ENCODE assay signal across 8 cellular contexts in genomic region chr7:140697447-140698143, GRCh38. TPM values are rescaled to one million over a fixed set of nuclear protein-coding genes. Genes with fewer than 3 reads are reported as not detected.
A peak's percentile ranks its signal among the peaks of the same experiment; 100 is the strongest.
DNase-seq lines count a peak whose midpoint lies in the region; ATAC-seq, FAIRE-seq and TF ChIP-seq lines count a peak whose summit lies in the region.

No MANE protein-coding gene starts in this region.

- TF ChIP-seq POLR2A in HepG2 (IDR thresholded peaks at IDR 0.05; ENCODE audit: insufficient read depth in 1 of 2, low read depth in 2 of 2, low read length in 2 of 2) (no peak), thyroid gland (IDR thresholded peaks at IDR 0.05) (no peak)

- peaks cover 39% of the 10 kb centered on the region for H3K79me2 ChIP-seq in HepG2 (ENCODE audit: insufficient read depth, low read length)

- WGBS in HepG2 (ENCODE audit: low lambda C conversion rate) = 58% methylated on average over 11 of the region's 24 CpGs
- 15 to 19% methylated on average over 23 to 24 of the region's 24 CpGs for WGBS in thyroid gland, 2 donors

- peak overlapping the region; percentile 84 for H3K9ac ChIP-seq in HepG2 (ENCODE audit: insufficient read depth, low read depth, low read length)

- TF ChIP-seq CTCF in ascending aorta (IDR thresholded peaks at IDR 0.05) (no peak), HepG2 (CRISPR knock-in tag; IDR thresholded peaks at IDR 0.05) (no peak; the same call in 1 of the 2 replicates), thyroid gland (IDR thresholded peaks at IDR 0.05) (no peak)

- no peak for DNase-seq in activated T-cell treated with anti-CD3 and anti-CD28 coated beads, Interleukin-2, amount 50 U/mL, for 24 hours
- no peak for DNase-seq in activated T-cell treated with anti-CD3 and anti-CD28 coated beads, Interleukin-2, amount 50 U/mL, for 1 hour
- DNase-seq in ascending aorta (ENCODE audit: low spot score in 2 of 2) = peak in 1 of 2 donors; percentile 37
- DNase-seq in HepG2 (ENCODE audit: low spot score) = no peak
- no peak for DNase-seq in thyroid gland
- DNase-seq in HPDE6-E6E7 (ENCODE audit: extremely low spot score) = no peak
- DNase-seq in NCI-H1417 treated with DMSO at 0.1 percent for 48 hours (lab: John Stamatoyannopoulos, UW) = no peak
- DNase-seq in NCI-H146 (lab: John Stamatoyannopoulos, UW) = no peak

- H3K36me3 ChIP-seq in ascending aorta (peaks cover 0 to under 1% of the 10 kb centered on the region in 2 donors), HepG2 (replicated peaks in 1 of 2; ENCODE audit: control insufficient read depth in 1 of 2, insufficient read depth in 2 of 2, low read length in 2 of 2) (peaks cover under 1 to 1% of the 10 kb centered on the region in 2 experiments; a peak in 2 of 5 replicates), thyroid gland (no peaks in the 10 kb centered on the region)

- no peak for TF ChIP-seq EP300 in HepG2 (IDR thresholded peaks at IDR 0.05; ENCODE audit: low read depth in 2 of 2, low read length in 2 of 2)
- no peak for TF ChIP-seq EP300 in HepG2 (CRISPR knock-in tag; IDR thresholded peaks at IDR 0.05; ENCODE audit: borderline replicate concordance)

- no peak for FAIRE-seq in HepG2 (lab: Jason Lieb, UNC)

- H3K4me3 ChIP-seq in ascending aorta (peak overlapping the region; percentile 62 to 74), HepG2 (replicated peaks in 1 of 3; ENCODE audit: insufficient read depth in 1 of 3, low read depth in 2 of 3, low read length in 3 of 3) (peak overlapping the region; percentile 74 to 96 (median 80)), thyroid gland (replicated peaks in 1 of 3) (peak overlapping the region; percentile 16 to 75 (median 52))

- intact Hi-C loops in ascending aorta (cut with DNase I) (loop anchor here (2.0 kb wide), 1 partner anchor 317 kb away; the partner anchor contains the start of gene MRPS33), HepG2 (cut with micrococcal nuclease; ENCODE audit: unreplicated experiment) (no loop called here), thyroid gland (cut with DNase I) (no loop called here)

- no peaks in the 10 kb centered on the region for H3K9me3 ChIP-seq in ascending aorta
- no peaks in the 10 kb centered on the region for H3K9me3 ChIP-seq in HepG2 (ENCODE audit: low read length)
- no peaks in the 10 kb centered on the region for H3K9me3 ChIP-seq in thyroid gland

- H4K20me1 ChIP-seq in HepG2 (ENCODE audit: insufficient read depth, low read length) = 0 out of 2 replicates have a peak, but pooled peaks cover 10% of the 10 kb centered on the region

- H3K27ac ChIP-seq in ascending aorta = peak overlapping the region; percentile 80 to 89
- H3K27ac ChIP-seq in HepG2 (ENCODE audit: extremely low read length, insufficient read depth, low read length) = peak overlapping the region; percentile 81
- H3K27ac ChIP-seq in thyroid gland = peak overlapping the region in 2 of 3 donors; percentile 92 to 97

- POLR2A ChIA-PET in HepG2 (lab: Yijun Ruan, JAX) = no interaction called here

- H2AFZ ChIP-seq in HepG2 (ENCODE audit: low read length) = no peak overlapping the region

- TF ChIP-seq RAD21 in HepG2 (CRISPR knock-in tag; IDR thresholded peaks at IDR 0.05) = no peak

- TSS peak; percentile 49 for BruUV-seq in HepG2 (replicated peaks; lab: Mats Ljungman, UMichigan)

- no peak for ATAC-seq in HepG2

- H3K36me3 Mint-ChIP-seq in activated T-cell treated with anti-CD3 and anti-CD28 coated beads, Interleukin-2, amount 50 U/mL, for 24 hours (ENCODE audit: low read depth) = peaks cover 59% of the 10 kb centered on the region

- peaks cover 48% of the 10 kb centered on the region for H3K4me1 Mint-ChIP-seq in activated T-cell treated with anti-CD3 and anti-CD28 coated beads, Interleukin-2, amount 50 U/mL, for 24 hours (ENCODE audit: low read depth)

- H3K4me1 ChIP-seq in ascending aorta (peaks cover 0 to 13% of the 10 kb centered on the region in 2 donors), HepG2 (ENCODE audit: insufficient read depth, low read length) (peaks cover 28% of the 10 kb centered on the region), thyroid gland (peaks cover 17 to 18% of the 10 kb centered on the region in 2 donors)

- in situ Hi-C loops in HepG2 (cut with HindIII; ENCODE audit: extremely low pct_ligation_motif_present, low pct_unique_long_range_greater_than_20kb) = loop anchor here (25.0 kb wide), 1 partner anchor 315 kb away; the partner anchor contains the start of gene MRPS33

- CTCF ChIA-PET in HepG2 (lab: Yijun Ruan, JAX; ENCODE audit: low intra/inter-chr PET ratio, low total read pairs) = no interaction called here

- H3K4me3 Mint-ChIP-seq in activated T-cell treated with anti-CD3 and anti-CD28 coated beads, Interleukin-2, amount 50 U/mL, for 24 hours = peak overlapping the region; percentile 91

- H3K27me3 ChIP-seq in ascending aorta = no peaks in the 10 kb centered on the region
- no peaks in the 10 kb centered on the region; a peak in 1 of 5 replicates for H3K27me3 ChIP-seq in HepG2 (ENCODE audit: control insufficient read depth in 1 of 2, insufficient read depth in 2 of 2, low read length in 2 of 2)
- H3K27me3 ChIP-seq in thyroid gland = no peaks in the 10 kb centered on the region

- H3K27ac Mint-ChIP-seq in activated T-cell treated with anti-CD3 and anti-CD28 coated beads, Interleukin-2, amount 50 U/mL, for 24 hours = peak overlapping the region; percentile 98

- H3K27me3 Mint-ChIP-seq in activated T-cell treated with anti-CD3 and anti-CD28 coated beads, Interleukin-2, amount 50 U/mL, for 24 hours = no peaks in the 10 kb centered on the region

- peak overlapping the region; percentile 93 for H3K4me2 ChIP-seq in HepG2 (ENCODE audit: low read depth, low read length)

- H3K9me3 Mint-ChIP-seq in activated T-cell treated with anti-CD3 and anti-CD28 coated beads, Interleukin-2, amount 50 U/mL, for 24 hours = no peaks in the 10 kb centered on the region

RNA-seq across cellular contexts. Expression of gene NDUFB2, which starts 1.1 kb away (rescaled TPM):
- 35.9 TPM for total RNA-seq in ascending aorta
- 221 and 276 TPM in 2 replicates for total RNA-seq in HepG2 (2016; rRNA removed; fragmentation: Illumina TruSeq; extraction: Trizol)
- 157 and 214 TPM in 2 replicates for total RNA-seq in HepG2 (2016; cell fraction: cytosol; rRNA removed; fragmentation: Illumina TruSeq; extraction: Trizol; ENCODE audit: low read depth)
- 236 and 320 TPM in 2 replicates for total RNA-seq in HepG2 (2016; cell fraction: insoluble cytoplasmic fraction; rRNA removed; fragmentation: Illumina TruSeq; extraction: Trizol)
- 201 and 247 TPM in 2 replicates for total RNA-seq in HepG2 (2016; cell fraction: membrane; rRNA removed; fragmentation: Illumina TruSeq; extraction: Trizol)
- total RNA-seq in HepG2 (2016; cell fraction: nucleus; rRNA removed; fragmentation: Illumina TruSeq; extraction: Trizol) = 67.5 and 90.6 TPM in 2 replicates
- polyA plus RNA-seq in HepG2 (2011; rRNA removed) = 191 and 206 TPM in 2 replicates
- polyA plus RNA-seq in HepG2 (2011; cell fraction: cytosol; rRNA removed) = 340 and 406 TPM in 2 replicates
- 77.0 and 82.4 TPM in 2 replicates for polyA plus RNA-seq in HepG2 (2011; cell fraction: nucleus; rRNA removed)
- 92.9 and 110 TPM in 2 replicates for polyA plus RNA-seq in HepG2 (2012)
- 164 and 220 TPM in 2 replicates for polyA plus RNA-seq in HepG2 (2016; cell fraction: cytosol; fragmentation: Illumina TruSeq; extraction: Trizol; ENCODE audit: low read depth)
- 232 and 255 TPM in 2 replicates for polyA plus RNA-seq in HepG2 (2016; cell fraction: insoluble cytoplasmic fraction; fragmentation: Illumina TruSeq; extraction: Trizol; ENCODE audit: low read depth)
- polyA plus RNA-seq in HepG2 (2016; cell fraction: membrane; fragmentation: Illumina TruSeq; extraction: Trizol; ENCODE audit: low read depth) = 160 and 191 TPM in 2 replicates
- polyA plus RNA-seq in HepG2 (2016; cell fraction: nucleus; fragmentation: Illumina TruSeq; extraction: Trizol; ENCODE audit: insufficient read depth, low read depth) = 139 and 150 TPM in 2 replicates
- 49.6 and 83.1 TPM in 2 replicates for polyA minus RNA-seq in HepG2 (2011; rRNA and poly(A)+ RNA removed; ENCODE audit: low replicate concordance)
- polyA minus RNA-seq in HepG2 (2011; cell fraction: cytosol; rRNA and poly(A)+ RNA removed) = 18.0 and 25.3 TPM in 2 replicates
- polyA minus RNA-seq in HepG2 (2011; cell fraction: nucleus; rRNA and poly(A)+ RNA removed) = 15.2 and 16.7 TPM in 2 replicates
- total RNA-seq in thyroid gland = 100 to 1,000 TPM; 213 to 955 (median 698) TPM

RNA-seq across cellular contexts. Expression of gene ADCK2, which starts 24.9 kb away (rescaled TPM):
- total RNA-seq in ascending aorta = 46.1 TPM
- total RNA-seq in HepG2 (2016; rRNA removed; fragmentation: Illumina TruSeq; extraction: Trizol) = 13.0 and 18.8 TPM in 2 replicates
- total RNA-seq in HepG2 (2016; cell fraction: cytosol; rRNA removed; fragmentation: Illumina TruSeq; extraction: Trizol; ENCODE audit: low read depth) = 11.3 and 12.9 TPM in 2 replicates
- total RNA-seq in HepG2 (2016; cell fraction: insoluble cytoplasmic fraction; rRNA removed; fragmentation: Illumina TruSeq; extraction: Trizol) = 12.9 and 17.0 TPM in 2 replicates
- total RNA-seq in HepG2 (2016; cell fraction: membrane; rRNA removed; fragmentation: Illumina TruSeq; extraction: Trizol) = 21.8 and 27.4 TPM in 2 replicates
- total RNA-seq in HepG2 (2016; cell fraction: nucleus; rRNA removed; fragmentation: Illumina TruSeq; extraction: Trizol) = 9.9 and 12.3 TPM in 2 replicates
- polyA plus RNA-seq in HepG2 (2011; rRNA removed) = 8.6 and 11.0 TPM in 2 replicates
- 9.4 and 11.4 TPM in 2 replicates for polyA plus RNA-seq in HepG2 (2011; cell fraction: cytosol; rRNA removed)
- polyA plus RNA-seq in HepG2 (2011; cell fraction: nucleus; rRNA removed) = 6.0 and 7.4 TPM in 2 replicates
- 9.1 and 12.8 TPM in 2 replicates for polyA plus RNA-seq in HepG2 (2012)
- 8.4 and 11.6 TPM in 2 replicates for polyA plus RNA-seq in HepG2 (2016; cell fraction: cytosol; fragmentation: Illumina TruSeq; extraction: Trizol; ENCODE audit: low read depth)
- 12.7 and 13.0 TPM in 2 replicates for polyA plus RNA-seq in HepG2 (2016; cell fraction: insoluble cytoplasmic fraction; fragmentation: Illumina TruSeq; extraction: Trizol; ENCODE audit: low read depth)
- polyA plus RNA-seq in HepG2 (2016; cell fraction: membrane; fragmentation: Illumina TruSeq; extraction: Trizol; ENCODE audit: low read depth) = 14.0 and 16.5 TPM in 2 replicates
- polyA plus RNA-seq in HepG2 (2016; cell fraction: nucleus; fragmentation: Illumina TruSeq; extraction: Trizol; ENCODE audit: insufficient read depth, low read depth) = 12.7 and 15.1 TPM in 2 replicates
- polyA minus RNA-seq in HepG2 (2011; rRNA and poly(A)+ RNA removed; ENCODE audit: low replicate concordance) = 16.6 and 21.9 TPM in 2 replicates
- 6.9 and 9.1 TPM in 2 replicates for polyA minus RNA-seq in HepG2 (2011; cell fraction: cytosol; rRNA and poly(A)+ RNA removed)
- polyA minus RNA-seq in HepG2 (2011; cell fraction: nucleus; rRNA and poly(A)+ RNA removed) = 5.5 and 6.8 TPM in 2 replicates
- total RNA-seq in thyroid gland = 10 to 100 TPM; 19.9 to 46.1 (median 32.7) TPM

RNA-seq across cellular contexts. Expression of gene DENND2A, which starts 57.0 kb away (rescaled TPM):
- total RNA-seq in ascending aorta = 7.5 TPM
- total RNA-seq in HepG2 (2016; rRNA removed; fragmentation: Illumina TruSeq; extraction: Trizol) = not detected in 2 replicates
- 0.09 and 0.10 TPM in 2 replicates for total RNA-seq in HepG2 (2016; cell fraction: cytosol; rRNA removed; fragmentation: Illumina TruSeq; extraction: Trizol; ENCODE audit: low read depth)
- not detected in 2 replicates for total RNA-seq in HepG2 (2016; cell fraction: insoluble cytoplasmic fraction; rRNA removed; fragmentation: Illumina TruSeq; extraction: Trizol)
- total RNA-seq in HepG2 (2016; cell fraction: membrane; rRNA removed; fragmentation: Illumina TruSeq; extraction: Trizol) = not detected in 2 replicates
- not detected in 2 replicates for total RNA-seq in HepG2 (2016; cell fraction: nucleus; rRNA removed; fragmentation: Illumina TruSeq; extraction: Trizol)
- 0.12 TPM in 1 of 2 replicates, not detected in the other for polyA plus RNA-seq in HepG2 (2011; rRNA removed)
- 0.05 TPM in 1 of 2 replicates, not detected in the other for polyA plus RNA-seq in HepG2 (2011; cell fraction: cytosol; rRNA removed)
- polyA plus RNA-seq in HepG2 (2011; cell fraction: nucleus; rRNA removed) = not detected in 2 replicates
- 0.04 and 0.13 TPM in 2 replicates for polyA plus RNA-seq in HepG2 (2012)
- 0.02 TPM in 1 of 2 replicates, not detected in the other for polyA plus RNA-seq in HepG2 (2016; cell fraction: cytosol; fragmentation: Illumina TruSeq; extraction: Trizol; ENCODE audit: low read depth)
- not detected in 2 replicates for polyA plus RNA-seq in HepG2 (2016; cell fraction: insoluble cytoplasmic fraction; fragmentation: Illumina TruSeq; extraction: Trizol; ENCODE audit: low read depth)
- polyA plus RNA-seq in HepG2 (2016; cell fraction: membrane; fragmentation: Illumina TruSeq; extraction: Trizol; ENCODE audit: low read depth) = not detected in 2 replicates
- polyA plus RNA-seq in HepG2 (2016; cell fraction: nucleus; fragmentation: Illumina TruSeq; extraction: Trizol; ENCODE audit: insufficient read depth, low read depth) = not detected in 2 replicates
- polyA minus RNA-seq in HepG2 (2011; rRNA and poly(A)+ RNA removed; ENCODE audit: low replicate concordance) = not detected in 2 replicates
- not detected in 2 replicates for polyA minus RNA-seq in HepG2 (2011; cell fraction: cytosol; rRNA and poly(A)+ RNA removed)
- polyA minus RNA-seq in HepG2 (2011; cell fraction: nucleus; rRNA and poly(A)+ RNA removed) = not detected in 2 replicates
- 10 to 100 TPM in 1 of 4 donors, 1 to 10 TPM in 3; 2.0 to 10.9 (median 5.1) TPM for total RNA-seq in thyroid gland
